12 cellular contexts compared by ENCODE assay signal in the genomic region with DNA sequence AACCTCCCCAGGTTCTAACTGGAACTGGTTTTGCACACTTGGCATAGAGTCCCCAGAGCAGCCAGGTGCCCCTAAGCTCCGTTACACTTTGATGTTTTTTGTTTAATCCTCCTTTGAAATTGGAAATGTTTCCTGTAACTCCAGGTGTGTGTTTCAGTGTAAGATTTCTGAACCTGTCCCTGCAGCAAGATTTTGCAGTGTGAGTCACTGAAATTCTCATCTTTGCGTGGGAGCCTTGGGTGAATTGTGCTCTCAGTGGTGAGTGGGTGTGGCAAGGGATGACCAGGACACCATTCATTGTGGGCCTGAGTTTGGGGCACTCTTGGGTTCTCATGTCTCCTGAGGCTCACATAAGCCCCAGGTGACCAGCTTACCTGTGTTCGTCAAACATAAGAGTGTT. TPM values are rescaled to one million over a fixed set of nuclear protein-coding genes. Genes with fewer than 3 reads are reported as not detected.
A peak's percentile ranks its signal among the peaks of the same experiment; 100 is the strongest.
DNase-seq lines count a peak whose midpoint lies in the region; ATAC-seq, FAIRE-seq and TF ChIP-seq lines count a peak whose summit lies in the region.
"Had no signal": no experiment of that assay in that cellular context is flagged by ENCODE, and none has a peak within 500 bp of the region (broad histone marks: within the 10 kb centered on the region; RNA-seq: fewer than 3 reads in every experiment).

No MANE protein-coding gene starts in this region.

- H3K27me3 Mint-ChIP-seq in stimulated activated memory B cell treated with anti-CD40 and anti-IgM and Interleukin-4, amounts not matched to agents 10 μg/mL and 1 μg/mL and 100 μg/mL, for 72 hours = no peaks in the 10 kb centered on the region

- H3K9me3 ChIP-seq in A549 = no peaks in the 10 kb centered on the region
- H3K9me3 ChIP-seq in MM.1S (replicated peaks; ENCODE audit: insufficient read depth, low read length) = no peaks in the 10 kb centered on the region
- no peaks in the 10 kb centered on the region for H3K9me3 ChIP-seq in prostate gland
- H3K9me3 ChIP-seq: Peyer's patch had no signal

- H3K27me3 ChIP-seq in MM.1S (replicated peaks; ENCODE audit: insufficient read depth, low read length) = no peaks in the 10 kb centered on the region
- no peaks in the 10 kb centered on the region for H3K27me3 ChIP-seq in prostate gland (replicated peaks; ENCODE audit: insufficient read depth)
- H3K27me3 ChIP-seq: Peyer's patch had no signal

- no peak overlapping the region for H3K27ac Mint-ChIP-seq in stimulated activated memory B cell treated with anti-CD40 and anti-IgM and Interleukin-4, amounts not matched to agents 10 μg/mL and 1 μg/mL and 100 μg/mL, for 72 hours

- H3K9ac ChIP-seq in MM.1S (ENCODE audit: low read length) = no peak overlapping the region

- WGBS in A549 (ENCODE audit: missing lambda C conversion rate) = 83% methylated on average over 3 of the region's 3 CpGs
- 48% methylated on average over 3 of the region's 3 CpGs for WGBS in prostate gland

- TF ChIP-seq CTCF in A549 (IDR thresholded peaks at IDR 0.05) (no peak), MM.1S (IDR thresholded peaks at IDR 0.05; ENCODE audit: low read length) (no peak), coronary artery (IDR thresholded peaks at IDR 0.05) (no peak), prostate gland (IDR thresholded peaks at IDR 0.05) (no peak)

- H3K27ac ChIP-seq in A549 (peak overlapping the region in 1 of 2 experiments; percentile 95; a peak in 3 of 6 replicates), MM.1S (ENCODE audit: low read length) (peak overlapping the region; percentile 54; the same call in 1 of the 2 replicates), coronary artery (peak overlapping the region; percentile 85 to 95), prostate gland (peak overlapping the region; percentile 88 to 98)

- peaks cover 6% of the 10 kb centered on the region for H3K36me3 Mint-ChIP-seq in stimulated activated memory B cell treated with anti-CD40 and anti-IgM and Interleukin-4, amounts not matched to agents 10 μg/mL and 1 μg/mL and 100 μg/mL, for 72 hours

- H3K79me2 ChIP-seq in MM.1S (ENCODE audit: low read length) = peaks cover 97% of the 10 kb centered on the region

- H3K4me1 ChIP-seq in A549 (peaks cover 60% of the 10 kb centered on the region), MM.1S (ENCODE audit: low read length) (peaks cover 30% of the 10 kb centered on the region), prostate gland (replicated peaks) (peaks cover 55% of the 10 kb centered on the region)

- H4K20me1 ChIP-seq in MM.1S (ENCODE audit: insufficient read depth, low read length) = no peaks in the 10 kb centered on the region

- TF ChIP-seq POLR2A in A549 (IDR thresholded peaks at IDR 0.05; ENCODE audit: low read length) (no peak), prostate gland (IDR thresholded peaks at IDR 0.05) (no peak)

- TF ChIP-seq EP300 in A549 (IDR thresholded peaks at IDR 0.05) = no peak

- POLR2A ChIA-PET in A549 (lab: Yijun Ruan, JAX) (no interaction called here), HEK293T (lab: Yijun Ruan, JAX) (no interaction called here)

- H2AFZ ChIP-seq in MM.1S (ENCODE audit: low read length) = no peak overlapping the region

- peaks cover 12% of the 10 kb centered on the region; the same call in 1 of the 2 replicates for H3F3A ChIP-seq in MM.1S (ENCODE audit: insufficient read depth, low read length)

- no peak overlapping the region for H3K4me3 Mint-ChIP-seq in stimulated activated memory B cell treated with anti-CD40 and anti-IgM and Interleukin-4, amounts not matched to agents 10 μg/mL and 1 μg/mL and 100 μg/mL, for 72 hours

- TF ChIP-seq RAD21 in A549 (conservative IDR thresholded peaks at IDR 0.05 in 1 of 2, IDR thresholded peaks at IDR 0.05 in 1 of 2) = no peak

- CTCF ChIA-PET in A549 (lab: Yijun Ruan, JAX) = interaction anchor here (1.3 to 32.3 kb wide), 4 partner anchors 10 to 57 kb away, joined by 3 to 529 read pairs (median 10); a partner anchor contains a TSS
- CTCF ChIA-PET in HEK293T (lab: Yijun Ruan, JAX) = no interaction called here

- intact Hi-C loops in prostate gland (cut with DNase I) = no loop called here

- H3K4me2 ChIP-seq in A549 (peak overlapping the region; percentile 15; the same call in 1 of the 3 replicates), MM.1S (ENCODE audit: low read depth, low read length) (peak overlapping the region; percentile 38; the same call in 1 of the 2 replicates)

- FAIRE-seq in A549 (lab: Jason Lieb, UNC) = no peak
- FAIRE-seq: GM12891 had no signal

- H3K4me1 Mint-ChIP-seq in stimulated activated memory B cell treated with anti-CD40 and anti-IgM and Interleukin-4, amounts not matched to agents 10 μg/mL and 1 μg/mL and 100 μg/mL, for 72 hours = peaks cover 59% of the 10 kb centered on the region

- no peaks in the 10 kb centered on the region for H3K9me2 ChIP-seq in MM.1S (replicated peaks; ENCODE audit: insufficient read depth, low read length)

- H3K4me3 ChIP-seq in A549 = no peak overlapping the region
- no peak overlapping the region for H3K4me3 ChIP-seq in MM.1S (ENCODE audit: low read length)
- H3K4me3 ChIP-seq in coronary artery = no peak overlapping the region
- no peak overlapping the region for H3K4me3 ChIP-seq in prostate gland
- H3K4me3 ChIP-seq: Peyer's patch had no signal

- DNase-seq in A549 (ENCODE audit: low read depth in 1 of 2, low spot score in 1 of 2) (no peak), MM.1S (peak; percentile 55), coronary artery (ENCODE audit: low spot score) (no peak), prostate gland (ENCODE audit: low spot score) (no peak), HEK293T (ENCODE audit: extremely low spot score) (no peak), foreskin melanocyte (no peak)
- DNase-seq: DMS79, MV-4-11, Peyer's patch had no signal

- no peak for ATAC-seq in A549
- no peak for ATAC-seq in HG03439 (IDR thresholded peaks at IDR 0.05; ENCODE audit: unreplicated experiment)
- no peak for ATAC-seq in stimulated activated memory B cell treated with anti-CD40 and anti-IgM and Interleukin-4, amounts not matched to agents 10 μg/mL and 1 μg/mL and 100 μg/mL, for 72 hours

- no peaks in the 10 kb centered on the region for H3K9me3 Mint-ChIP-seq in stimulated activated memory B cell treated with anti-CD40 and anti-IgM and Interleukin-4, amounts not matched to agents 10 μg/mL and 1 μg/mL and 100 μg/mL, for 72 hours

- H3K36me3 ChIP-seq in MM.1S (replicated peaks; ENCODE audit: insufficient read depth, low read length) (no peaks in the 10 kb centered on the region), prostate gland (no peaks in the 10 kb centered on the region)
- H3K36me3 ChIP-seq: Peyer's patch had no signal

TF ChIP-seq in A549, 52 proteins besides CTCF, POLR2A, EP300 and RAD21:
- TF ChIP-seq, protein P1, sequence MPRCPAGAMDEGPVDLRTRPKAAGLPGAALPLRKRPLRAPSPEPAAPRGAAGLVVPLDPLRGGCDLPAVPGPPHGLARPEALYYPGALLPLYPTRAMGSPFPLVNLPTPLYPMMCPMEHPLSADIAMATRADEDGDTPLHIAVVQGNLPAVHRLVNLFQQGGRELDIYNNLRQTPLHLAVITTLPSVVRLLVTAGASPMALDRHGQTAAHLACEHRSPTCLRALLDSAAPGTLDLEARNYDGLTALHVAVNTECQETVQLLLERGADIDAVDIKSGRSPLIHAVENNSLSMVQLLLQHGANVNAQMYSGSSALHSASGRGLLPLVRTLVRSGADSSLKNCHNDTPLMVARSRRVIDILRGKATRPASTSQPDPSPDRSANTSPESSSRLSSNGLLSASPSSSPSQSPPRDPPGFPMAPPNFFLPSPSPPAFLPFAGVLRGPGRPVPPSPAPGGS (IDR thresholded peaks at IDR 0.05) = no peak
- TF ChIP-seq ZFP36 (IDR thresholded peaks at IDR 0.05; ENCODE audit: borderline replicate concordance, partially characterized antibody) = no peak

TF ChIP-seq in HEK293T, 16 proteins besides CTCF, POLR2A, EP300 and RAD21:
- no peak for TF ChIP-seq NFRKB (IDR thresholded peaks at IDR 0.05)
- TF ChIP-seq TARDBP (IDR thresholded peaks at IDR 0.05) = no peak
- TF ChIP-seq FOXA1 (IDR thresholded peaks at IDR 0.05) = no peak

RNA-seq across cellular contexts. Expression of a gene that starts 18.3 kb away (rescaled TPM):
- polyA plus RNA-seq in A549 (2011; rRNA removed) (173 and 185 TPM in 2 replicates), A549 (2017; fragmentation: RNase III; extraction: RNeasy Plus Mini Kit Qiagen cat#74134 plus additional on column Dnase treatment) (109 to 122 TPM (median 116 TPM) in 3 replicates)
- polyA plus RNA-seq in A549 (2012; cell fraction: cytosol; rRNA removed) = 110 and 132 TPM in 2 replicates
- polyA plus RNA-seq in A549 (2012; cell fraction: nucleus; rRNA removed) = 115 and 147 TPM in 2 replicates
- 85.5 and 116 TPM in 2 replicates for polyA minus RNA-seq in A549 (2011; rRNA and poly(A)+ RNA removed)
- 100 to 1,000 TPM; 198 to 845 TPM for total RNA-seq in prostate gland
